ENCODE assay signal across 15 cellular contexts in genomic region chr2:157258520-157259326, GRCh38. TPM values are rescaled to one million over a fixed set of nuclear protein-coding genes. Genes with fewer than 3 reads are reported as not detected.
DNase-seq lines count a peak whose midpoint lies in the region; ATAC-seq and TF ChIP-seq lines count a peak whose summit lies in the region.
"Had no signal": no experiment of that assay in that cellular context is flagged by ENCODE, and none has a peak within 500 bp of the region (broad histone marks: within the 10 kb centered on the region; RNA-seq: fewer than 3 reads in every experiment).

No MANE protein-coding gene starts in this region.

- peak overlapping the region; percentile 95 for H3K4me3 ChIP-seq in GM23248
- H3K4me3 ChIP-seq in esophagus (ENCODE audit: low read depth in 1 of 2, low read length in 2 of 2) = peak overlapping the region; percentile 44 to 59
- H3K4me3 ChIP-seq in parathyroid adenoma (ENCODE audit: low read depth, low read length) = no peak overlapping the region
- no peak overlapping the region for H3K4me3 ChIP-seq in OCI-LY7 (ENCODE audit: low read depth, low read length, poor library complexity, severe bottlenecking)
- no peak overlapping the region for H3K4me3 ChIP-seq in left ventricle myocardium inferior

- in situ Hi-C loops in GM23248 (cut with MboI) = no loop called here

- H3F3A ChIP-seq in GM23248 (ENCODE audit: insufficient read depth) = peaks cover 69% of the 10 kb centered on the region

- peaks cover 80% of the 10 kb centered on the region for H3K79me2 ChIP-seq in GM23248 (ENCODE audit: insufficient read depth)
- no peaks in the 10 kb centered on the region for H3K79me2 ChIP-seq in parathyroid adenoma
- H3K79me2 ChIP-seq in OCI-LY7 (ENCODE audit: insufficient read depth, low read depth, low read length) = no peaks in the 10 kb centered on the region

- ATAC-seq in SK-N-SH treated with all-trans-retinoic acid at 6 μM for 48 hours (peak; percentile 18), HG03469 (IDR thresholded peaks at IDR 0.05; ENCODE audit: unreplicated experiment) (no peak)
- ATAC-seq: natural killer cell treated with Interleukin-12 subunit alpha and Interleukin-12 subunit beta and Interleukin-15 and Interleukin-18, amount 100 ng/mL, for 72 hours had no signal

- peak overlapping the region; percentile 97 for H3K4me2 ChIP-seq in GM23248 (ENCODE audit: unreplicated experiment)
- no peak overlapping the region for H3K4me2 ChIP-seq in parathyroid adenoma (ENCODE audit: low read length)
- no peak overlapping the region for H3K4me2 ChIP-seq in OCI-LY7 (ENCODE audit: low read length)

- H3K27ac ChIP-seq in GM23248 (peak overlapping the region; percentile 87), esophagus (ENCODE audit: low read depth in 2 of 2, low read length in 1 of 2) (peak overlapping the region in 1 of 2 donors; percentile 60), parathyroid adenoma (no peak overlapping the region), OCI-LY7 (ENCODE audit: low read depth, low read length, poor library complexity, severe bottlenecking) (no peak overlapping the region), left ventricle myocardium inferior (replicated peaks) (no peak overlapping the region)
- H3K27ac ChIP-seq: HL-60 had no signal

- CTCF ChIA-PET in OCI-LY7 (lab: Charles Lee; ENCODE audit: unreplicated experiment) = no interaction called here

- H3K36me3 ChIP-seq in GM23248 (ENCODE audit: low read depth) (no peaks in the 10 kb centered on the region), esophagus (ENCODE audit: control insufficient read depth in 2 of 2, insufficient read depth in 2 of 2, low read length in 1 of 2) (no peaks in the 10 kb centered on the region), parathyroid adenoma (ENCODE audit: control insufficient read depth, insufficient read depth, low read length) (no peaks in the 10 kb centered on the region), OCI-LY7 (ENCODE audit: insufficient read depth, low read length) (no peaks in the 10 kb centered on the region), left ventricle myocardium inferior (no peaks in the 10 kb centered on the region)

- POLR2A ChIA-PET in OCI-LY7 (lab: Charles Lee) = no interaction called here

- no peak for TF ChIP-seq CTCF in parathyroid adenoma (IDR thresholded peaks at IDR 0.05)
- no peak for TF ChIP-seq CTCF in OCI-LY7 (conservative IDR thresholded peaks at IDR 0.05; ENCODE audit: low read length)
- TF ChIP-seq CTCF in left ventricle myocardium inferior (IDR thresholded peaks at IDR 0.05; ENCODE audit: borderline replicate concordance) = no peak

- intact Hi-C loops in OCI-LY7 (cut with micrococcal nuclease; ENCODE audit: unreplicated experiment) (no loop called here), left ventricle myocardium inferior (cut with micrococcal nuclease) (no loop called here)

- H3K4me1 ChIP-seq in GM23248 (ENCODE audit: insufficient read depth) (peaks cover 65% of the 10 kb centered on the region), esophagus (ENCODE audit: control insufficient read depth in 2 of 2, insufficient read depth in 2 of 2, low read length in 1 of 2) (no peaks in the 10 kb centered on the region), parathyroid adenoma (peaks cover 8% of the 10 kb centered on the region), OCI-LY7 (ENCODE audit: insufficient read depth, low read length, poor library complexity, severe bottlenecking) (no peaks in the 10 kb centered on the region), left ventricle myocardium inferior (peaks cover 22% of the 10 kb centered on the region)

- H3K9ac ChIP-seq in GM23248 (peak overlapping the region; percentile 93), parathyroid adenoma (no peak overlapping the region)

- H3K9me3 ChIP-seq in GM23248 (ENCODE audit: low read depth) = no peaks in the 10 kb centered on the region
- H3K9me3 ChIP-seq in esophagus (ENCODE audit: control insufficient read depth in 2 of 2, insufficient read depth in 1 of 2, low read depth in 1 of 2, low read length in 1 of 2) = no peaks in the 10 kb centered on the region
- H3K9me3 ChIP-seq in parathyroid adenoma (ENCODE audit: control insufficient read depth, low read length) = no peaks in the 10 kb centered on the region
- H3K9me3 ChIP-seq in OCI-LY7 (ENCODE audit: low read length) = no peaks in the 10 kb centered on the region
- H3K9me3 ChIP-seq in left ventricle myocardium inferior (replicated peaks) = no peaks in the 10 kb centered on the region

- WGBS in GM23248 (ENCODE audit: low coverage in 1 of 2, low lambda C conversion rate in 2 of 2, missing lambda C conversion rate in 2 of 2), 2 experiments = 33 to 36% methylated on average over 8 of the region's 8 CpGs
- WGBS in esophagus, 2 donors = 57 to 58% methylated on average over 8 of the region's 8 CpGs

- no peaks in the 10 kb centered on the region for H3K27me3 ChIP-seq in GM23248 (replicated peaks; ENCODE audit: insufficient read depth)
- H3K27me3 ChIP-seq in esophagus (ENCODE audit: control insufficient read depth in 1 of 2, insufficient read depth in 2 of 2, low read length in 2 of 2) = no peaks in the 10 kb centered on the region
- no peaks in the 10 kb centered on the region for H3K27me3 ChIP-seq in parathyroid adenoma (ENCODE audit: control insufficient read depth, insufficient read depth, low read length)
- no peaks in the 10 kb centered on the region for H3K27me3 ChIP-seq in left ventricle myocardium inferior (ENCODE audit: low read depth)

- DNase-seq in GM23248 (peak; percentile 51), OCI-LY7 (ENCODE audit: low spot score) (no peak), mucosa of gallbladder (ENCODE audit: low spot score) (no peak), left ventricle myocardium inferior (no peak)
- DNase-seq: activated CD4-positive, alpha-beta T cell treated with anti-CD3 and anti-CD28 coated beads for 4 hours; CD4-positive, CD25-positive, alpha-beta regulatory T cell; immature natural killer cell; NCI-H82 had no signal

- H3K9me2 ChIP-seq in GM23248 (ENCODE audit: insufficient read depth) (0 out of 2 replicates have a peak, but pooled peaks cover under 1% of the 10 kb centered on the region), OCI-LY7 (ENCODE audit: insufficient read depth, low read length) (no peaks in the 10 kb centered on the region)

- peak overlapping the region; percentile 67 for H2AFZ ChIP-seq in GM23248
- peak overlapping the region; percentile 52 for H2AFZ ChIP-seq in parathyroid adenoma
- H2AFZ ChIP-seq in OCI-LY7 (ENCODE audit: low read length) = no peak overlapping the region

- no TSS peak for BruUV-seq in OCI-LY7 (replicated peaks; lab: Mats Ljungman, UMichigan)

- no peaks in the 10 kb centered on the region for H4K20me1 ChIP-seq in GM23248 (ENCODE audit: insufficient read depth)
- H4K20me1 ChIP-seq in OCI-LY7 (ENCODE audit: insufficient read depth, low read length) = no peaks in the 10 kb centered on the region

TF ChIP-seq in SK-N-SH treated with all-trans-retinoic acid at 6 μM for 48 hours, 23 proteins besides CTCF, POLR2A, EP300 and RAD21 (continues in another document):
- TF ChIP-seq GLIS3 (CRISPR knock-in tag; IDR thresholded peaks at IDR 0.05) (no peak), POU6F1 (CRISPR knock-in tag; IDR thresholded peaks at IDR 0.05; ENCODE audit: borderline replicate concordance, low read depth) (no peak), TCF4 (CRISPR knock-in tag; IDR thresholded peaks at IDR 0.05; ENCODE audit: borderline replicate concordance) (no peak), ZFP30 (CRISPR knock-in tag; IDR thresholded peaks at IDR 0.05) (no peak), ARNTL (CRISPR knock-in tag; IDR thresholded peaks at IDR 0.05; ENCODE audit: borderline replicate concordance, low read depth) (no peak), TSHZ2 (CRISPR knock-in tag; IDR thresholded peaks at IDR 0.05) (no peak), ZNF565 (CRISPR knock-in tag; conservative IDR thresholded peaks at IDR 0.05; ENCODE audit: low read depth) (no peak), ZFP3 (CRISPR knock-in tag; IDR thresholded peaks at IDR 0.05) (no peak), SNAI2 (CRISPR knock-in tag; IDR thresholded peaks at IDR 0.05) (no peak)

RNA-seq across cellular contexts. Expression of gene GALNT5, which starts 1.2 kb away (rescaled TPM):
- 114 and 117 TPM in 2 replicates for total RNA-seq in GM23248 (2014; rRNA removed; shearing (Covaris generic))
- polyA plus RNA-seq in GM23248 (2016; fragmentation: Nextera tagmentation; extraction: Ambion mirVana) (76.5 and 83.5 TPM in 2 replicates), esophagus (1 to 10 TPM; 3.1 to 5.6 TPM)
- total RNA-seq in OCI-LY7 (2014; rRNA removed; shearing (Covaris generic)) = not detected in 2 replicates
- total RNA-seq in OCI-LY7 (2022) (not detected in 2 replicates), mucosa of gallbladder (11.7 TPM), left ventricle myocardium inferior (0.19 TPM)
- total RNA-seq: activated T-helper 1 cell treated with anti-CD3 and anti-CD28 coated beads, Interleukin-12 subunit alpha, Interleukin-12 subunit beta, Interleukin-2, Interleukin-4 antibody, amounts not matched to agents 30 ng/mL and 10 ng/mL and 1 ng/mL, durations not matched to agents 14 hours and 24 hours and 36 hours; CD4-positive, CD25-positive, alpha-beta regulatory T cell had no signal
- polyA plus RNA-seq: immature natural killer cell had no signal

Comparison
In these comparisons a context has a peak if more than half of its experiments do, and no peak if none do; other contexts are left out.
1. H3K4me3 ChIP-seq: peak in GM23248 (single experiment) and esophagus (2 of 2); none in parathyroid adenoma (single experiment), OCI-LY7 (single experiment) and left ventricle myocardium inferior (single experiment).
2. RNA of gene GALNT5, which starts 1.2 kb away (total RNA-seq): 114 to 117 TPM in GM23248 and 11.7 TPM in mucosa of gallbladder (single experiment); 0.19 TPM in left ventricle myocardium inferior (single experiment) and not detected in OCI-LY7; every median in the first group is over 10 times any median in the second.